ENCODE assay signal across 8 cellular contexts in the genomic region with DNA sequence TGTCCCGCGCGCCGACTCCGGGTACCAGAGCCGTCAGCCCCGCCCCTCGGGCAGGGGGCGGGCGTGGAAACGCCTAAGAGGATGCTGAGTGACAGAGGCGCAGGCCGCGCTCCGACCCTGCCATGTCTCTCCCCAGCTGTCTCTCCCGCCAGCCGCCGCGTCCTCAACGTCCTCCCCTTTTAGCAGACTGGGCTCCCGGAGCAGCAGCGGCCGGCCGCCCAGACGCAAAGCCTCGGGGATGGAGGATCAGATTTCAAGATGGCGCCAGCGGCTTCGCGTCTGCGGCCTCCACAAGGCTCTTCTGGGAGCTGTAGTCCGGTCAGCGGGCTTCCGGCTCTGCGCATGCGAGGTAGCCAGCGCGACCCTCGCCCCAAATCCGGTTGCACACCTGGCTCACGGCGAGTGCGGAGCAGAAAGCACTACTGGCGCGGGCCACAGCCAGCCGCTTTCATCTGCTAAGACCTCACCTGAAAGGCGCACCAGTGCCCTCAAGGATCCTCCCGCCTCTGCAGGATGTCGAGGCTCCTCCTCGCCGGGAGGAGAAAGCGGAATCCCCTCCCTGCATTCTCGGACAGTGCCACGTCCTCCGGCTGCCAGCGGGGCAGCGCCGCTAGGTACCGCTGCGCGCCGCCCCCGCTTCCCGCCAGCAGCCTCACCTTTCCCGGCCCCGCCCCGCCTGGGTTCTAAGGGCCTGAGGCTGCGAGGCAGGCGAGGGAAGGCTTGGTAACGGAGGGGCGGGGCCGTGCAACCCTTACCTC.
DNase-seq lines count a peak whose midpoint lies in the region; ATAC-seq lines count a peak whose summit lies in the region.
"Not testable (repeated sequence)": the region's sequence is repeated elsewhere in the genome, so short reads cannot be mapped to it uniquely, and the experiment has no call there.

No MANE protein-coding gene starts in this region.

- DNase-seq in G401 (ENCODE audit: low spot score) (peak; percentile 59), M059J (ENCODE audit: low read depth) (peak; percentile 80), SW480 (ENCODE audit: low spot score) (peak; percentile 60), glomerular visceral epithelial cell (ENCODE audit: extremely low spot score) (peak; percentile 74), neuronal stem cell (ENCODE audit: low spot score) (peak; percentile 31)
- DNase-seq in activated naive CD4-positive, alpha-beta T cell treated with anti-CD3 and anti-CD28 coated beads, Interleukin-2, amount 50 U/mL, for 72 hours (ENCODE audit: low spot score in 2 of 2): peak; percentile 58 to 78

- not testable (repeated sequence) for H2AK5ac ChIP-seq in neuronal stem cell (ENCODE audit: low read depth, low read length)

- not testable (repeated sequence) for H2BK5ac ChIP-seq in neuronal stem cell (ENCODE audit: low read length)

- in situ Hi-C loops in G401 (cut with HindIII; ENCODE audit: low sequenced_read_pairs): not testable (repeated sequence)

- peak overlapping the region; percentile 80 for H2AFZ ChIP-seq in neuronal stem cell (ENCODE audit: low read length)

- WGBS in neuronal stem cell (ENCODE audit: extremely low coverage in 2 of 2, insufficient read length in 2 of 2, insufficient replicate concordance in 1 of 2), 2 donors: no CpG with 5 or more reads among the region's 72 CpGs

- not testable (repeated sequence) for H3K9me3 ChIP-seq in neuronal stem cell (replicated peaks in 1 of 2; ENCODE audit: control insufficient read depth in 2 of 2, insufficient read depth in 1 of 2, low read depth in 1 of 2, low read length in 2 of 2)

- H3K27me3 Mint-ChIP-seq in stimulated activated naive CD8-positive, alpha-beta T cell treated with anti-CD3 and anti-CD28 coated beads, Interleukin-15, Interleukin-2, amounts not matched to agents 100 ng/mL and 50 ng/mL, for 24 hours: not testable (repeated sequence)

- not testable (repeated sequence) for H2BK12ac ChIP-seq in neuronal stem cell (ENCODE audit: low read length)

- H3K36me3 ChIP-seq in neuronal stem cell (replicated peaks in 1 of 2; ENCODE audit: control insufficient read depth in 2 of 2, insufficient read depth in 2 of 2, low read length in 2 of 2): not testable (repeated sequence)

- H4K8ac ChIP-seq in neuronal stem cell (ENCODE audit: low read depth, low read length): not testable (repeated sequence)

- H3K27ac Mint-ChIP-seq in activated naive CD4-positive, alpha-beta T cell treated with anti-CD3 and anti-CD28 coated beads, Interleukin-2, amount 50 U/mL, for 72 hours: peak overlapping the region in 1 of 2 donors; percentile 73
- H3K27ac Mint-ChIP-seq in stimulated activated naive CD8-positive, alpha-beta T cell treated with anti-CD3 and anti-CD28 coated beads, Interleukin-15, Interleukin-2, amounts not matched to agents 100 ng/mL and 50 ng/mL, for 24 hours: not testable (repeated sequence)

- not testable (repeated sequence) for H3K36me3 Mint-ChIP-seq in activated naive CD4-positive, alpha-beta T cell treated with anti-CD3 and anti-CD28 coated beads, Interleukin-2, amount 50 U/mL, for 72 hours; stimulated activated naive CD8-positive, alpha-beta T cell treated with anti-CD3 and anti-CD28 coated beads, Interleukin-15, Interleukin-2, amounts not matched to agents 100 ng/mL and 50 ng/mL, for 24 hours (ENCODE audit: low read depth)

- not testable (repeated sequence) for H3K4me1 Mint-ChIP-seq in stimulated activated naive CD8-positive, alpha-beta T cell treated with anti-CD3 and anti-CD28 coated beads, Interleukin-15, Interleukin-2, amounts not matched to agents 100 ng/mL and 50 ng/mL, for 24 hours (ENCODE audit: low read depth)

- H3K4me1 ChIP-seq in neuronal stem cell (ENCODE audit: control insufficient read depth in 2 of 2, insufficient read depth in 1 of 2, low read depth in 1 of 2, low read length in 2 of 2): not testable (repeated sequence)

- H3K14ac ChIP-seq in neuronal stem cell (ENCODE audit: low read length): not testable (repeated sequence)

- not testable (repeated sequence) for H2BK120ac ChIP-seq in neuronal stem cell (ENCODE audit: low read depth, low read length)

- H3K18ac ChIP-seq in neuronal stem cell (ENCODE audit: low read length): peak overlapping the region; percentile 64

- peak overlapping the region; percentile 70 for H3K4me3 Mint-ChIP-seq in stimulated activated naive CD8-positive, alpha-beta T cell treated with anti-CD3 and anti-CD28 coated beads, Interleukin-15, Interleukin-2, amounts not matched to agents 100 ng/mL and 50 ng/mL, for 24 hours

- H3K4me3 ChIP-seq in neuronal stem cell (ENCODE audit: low read length in 2 of 2): peak overlapping the region; percentile 57 to 83

- not testable (repeated sequence) for H3K79me1 ChIP-seq in neuronal stem cell (ENCODE audit: low read depth, low read length)

- not testable (repeated sequence) for H3K9me3 Mint-ChIP-seq in activated naive CD4-positive, alpha-beta T cell treated with anti-CD3 and anti-CD28 coated beads, Interleukin-2, amount 50 U/mL, for 72 hours; stimulated activated naive CD8-positive, alpha-beta T cell treated with anti-CD3 and anti-CD28 coated beads, Interleukin-15, Interleukin-2, amounts not matched to agents 100 ng/mL and 50 ng/mL, for 24 hours

- H2BK15ac ChIP-seq in neuronal stem cell (ENCODE audit: low read length): not testable (repeated sequence)

- not testable (repeated sequence) for H3K9ac ChIP-seq in neuronal stem cell (ENCODE audit: low read depth, low read length, poor library complexity)

- not testable (repeated sequence) for H3K27ac ChIP-seq in neuronal stem cell (replicated peaks; ENCODE audit: low read length)

- H3K4me2 ChIP-seq in neuronal stem cell (ENCODE audit: insufficient read depth, low read length, poor library complexity, severe bottlenecking): peak overlapping the region; percentile 18

- not testable (repeated sequence) for H3K4ac ChIP-seq in neuronal stem cell (ENCODE audit: low read length)

- H3K23ac ChIP-seq in neuronal stem cell (ENCODE audit: low read depth, low read length, poor library complexity): not testable (repeated sequence)

- H4K91ac ChIP-seq in neuronal stem cell (ENCODE audit: low read depth, low read length, poor library complexity): not testable (repeated sequence)

- H3K27me3 ChIP-seq in neuronal stem cell (ENCODE audit: control insufficient read depth in 3 of 3, insufficient read depth in 3 of 3, low read depth in 1 of 3, low read length in 3 of 3): not testable (repeated sequence)

- peak; percentile 83 for ATAC-seq in HG02571 (IDR thresholded peaks at IDR 0.05; ENCODE audit: unreplicated experiment)
- ATAC-seq in activated naive CD4-positive, alpha-beta T cell treated with anti-CD3 and anti-CD28 coated beads, Interleukin-2, amount 50 U/mL, for 72 hours: peak; percentile 81 to 83
